ENCODE assay signal across 22 cellular contexts in the genomic region with DNA sequence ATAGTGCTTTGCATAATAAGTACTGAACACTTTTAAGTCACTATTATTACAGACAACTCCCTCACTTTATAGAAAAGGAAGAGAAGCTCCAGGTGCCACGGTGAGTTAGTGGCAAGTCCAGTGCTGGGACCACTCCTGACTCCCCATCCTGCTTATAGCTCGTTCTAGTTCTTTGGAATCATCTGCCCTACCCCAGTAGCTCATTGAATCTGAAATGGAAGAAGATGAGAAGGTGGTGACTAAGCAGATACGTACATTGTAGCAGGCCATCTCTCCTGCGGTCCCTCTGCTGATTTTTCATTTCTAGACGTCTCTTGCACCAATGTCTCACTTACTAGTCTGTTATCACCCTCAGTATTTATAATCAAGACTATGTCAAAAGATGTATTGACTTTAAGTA. TPM values are rescaled to one million over a fixed set of nuclear protein-coding genes. Genes with fewer than 3 reads are reported as not detected.
DNase-seq lines count a peak whose midpoint lies in the region; TF ChIP-seq lines count a peak whose summit lies in the region.
"Had no signal": no experiment of that assay in that cellular context is flagged by ENCODE, and none has a peak within 500 bp of the region (broad histone marks: within the 10 kb centered on the region; RNA-seq: fewer than 3 reads in every experiment).

No MANE protein-coding gene starts in this region.

- peak overlapping the region; percentile 23 for H2BK5ac ChIP-seq in trophoblast cell (ENCODE audit: low read depth, low read length, poor library complexity)

- H3K4me2 ChIP-seq in trophoblast cell (ENCODE audit: low read length): no peak overlapping the region
- H3K4me2 ChIP-seq in MM.1S (ENCODE audit: low read depth, low read length): no peak overlapping the region

- CTCF ChIA-PET in activated CD4-positive, alpha-beta memory T cell treated with anti-CD3 and anti-CD28 coated beads, Interleukin-2, amount 10 ng/mL, durations not matched to agents 7 days and 5 days (lab: Charles Lee): interaction anchor here (0.7 kb wide), 1 partner anchor 9 kb away, joined by 3 read pairs; no protein-coding TSS in a partner anchor

- H3F3A ChIP-seq in MM.1S (ENCODE audit: insufficient read depth, low read length): no peaks in the 10 kb centered on the region

- peak overlapping the region; percentile 59 for H2AFZ ChIP-seq in ACC112 (ENCODE audit: low read length, unreplicated experiment)
- H2AFZ ChIP-seq in trophoblast cell (ENCODE audit: insufficient read depth, low read length, poor library complexity): no peak overlapping the region
- no peak overlapping the region for H2AFZ ChIP-seq in MM.1S (ENCODE audit: low read length)

- WGBS in trophoblast cell (ENCODE audit: extremely low coverage, insufficient coverage, insufficient read length): no CpG with 5 or more reads among the region's 5 CpGs

- peaks cover 44% of the 10 kb centered on the region for H3K4me1 ChIP-seq in ACC112 (ENCODE audit: control insufficient read depth, insufficient read depth, low read length, unreplicated experiment)
- peaks cover 0 to 15% of the 10 kb centered on the region in 2 experiments for H3K4me1 ChIP-seq in trophoblast cell (ENCODE audit: control insufficient read depth in 1 of 2, insufficient read depth in 2 of 2, low read length in 2 of 2)
- no peaks in the 10 kb centered on the region for H3K4me1 ChIP-seq in MM.1S (ENCODE audit: low read length)

- H3K4me3 Mint-ChIP-seq in activated CD4-positive, alpha-beta memory T cell treated with anti-CD3 and anti-CD28 coated beads, Interleukin-2, amount 10 ng/mL, durations not matched to agents 7 days and 5 days: no peak overlapping the region
- H3K4me3 Mint-ChIP-seq: activated CD4-positive, alpha-beta memory T cell treated with anti-CD3 and anti-CD28 coated beads for 36 hours; activated T-cell treated with anti-CD3 and anti-CD28 coated beads, Interleukin-2, amount 50 U/mL, for 24 hours; CD8-positive, alpha-beta T cell; T-helper 17 cell had no signal

- H3K14ac ChIP-seq in trophoblast cell (ENCODE audit: low read length): no peak overlapping the region

- H3K27ac ChIP-seq in ACC112 (ENCODE audit: low read depth, low read length) (peak overlapping the region; percentile 7; the same call in 1 of the 2 replicates), dorsolateral prefrontal cortex (peak overlapping the region in 53 of 59 donors; percentile 1 to 89 (median 72)), trophoblast cell (ENCODE audit: low read depth, low read length) (peak overlapping the region; percentile 78), MM.1S (ENCODE audit: low read length) (no peak overlapping the region)
- H3K27ac ChIP-seq: left lung, ovary, tibial artery had no signal

- H3K18ac ChIP-seq in trophoblast cell (ENCODE audit: low read length): no peak overlapping the region

- H3K27ac Mint-ChIP-seq in activated CD4-positive, alpha-beta memory T cell treated with anti-CD3 and anti-CD28 coated beads, Interleukin-2, amount 10 ng/mL, durations not matched to agents 7 days and 5 days: no peak overlapping the region
- H3K27ac Mint-ChIP-seq: activated CD4-positive, alpha-beta memory T cell treated with anti-CD3 and anti-CD28 coated beads for 36 hours; activated T-cell treated with anti-CD3 and anti-CD28 coated beads, Interleukin-2, amount 50 U/mL, for 24 hours; CD8-positive, alpha-beta T cell; T-helper 17 cell had no signal

- no peaks in the 10 kb centered on the region for H3K9me3 Mint-ChIP-seq in activated CD4-positive, alpha-beta memory T cell treated with anti-CD3 and anti-CD28 coated beads, Interleukin-2, amount 10 ng/mL, durations not matched to agents 7 days and 5 days
- H3K9me3 Mint-ChIP-seq: activated CD4-positive, alpha-beta memory T cell treated with anti-CD3 and anti-CD28 coated beads for 36 hours; activated T-cell treated with anti-CD3 and anti-CD28 coated beads, Interleukin-2, amount 50 U/mL, for 24 hours; CD8-positive, alpha-beta T cell had no signal

- H3K79me2 ChIP-seq in ACC112 (ENCODE audit: control insufficient read depth, insufficient read depth, low read length, unreplicated experiment) (no peaks in the 10 kb centered on the region), trophoblast cell (ENCODE audit: control insufficient read depth, insufficient read depth, low read length, poor library complexity) (no peaks in the 10 kb centered on the region), MM.1S (ENCODE audit: low read length) (no peaks in the 10 kb centered on the region)

- H3K79me1 ChIP-seq in trophoblast cell (ENCODE audit: low read length): peaks cover 5% of the 10 kb centered on the region

- TF ChIP-seq CTCF in dorsolateral prefrontal cortex (IDR thresholded peaks at IDR 0.05 in 54 of 56, conservative IDR thresholded peaks at IDR 0.05 in 2 of 56; ENCODE audit: low read depth in 1 of 56, partially characterized antibody in 56 of 56) (no peak), MM.1S (IDR thresholded peaks at IDR 0.05; ENCODE audit: low read length) (no peak)

- no peaks in the 10 kb centered on the region for H3K27me3 ChIP-seq in ACC112 (ENCODE audit: insufficient read depth, low read length)
- no peaks in the 10 kb centered on the region for H3K27me3 ChIP-seq in dorsolateral prefrontal cortex
- H3K27me3 ChIP-seq in trophoblast cell (ENCODE audit: insufficient read depth, low read length): no peaks in the 10 kb centered on the region
- H3K27me3 ChIP-seq in MM.1S (replicated peaks; ENCODE audit: insufficient read depth, low read length): no peaks in the 10 kb centered on the region
- H3K27me3 ChIP-seq: left lung, ovary, tibial artery had no signal

- no peak overlapping the region for H3K23ac ChIP-seq in trophoblast cell (ENCODE audit: low read length)

- 0 out of 2 replicates have a peak overlapping the region, but pooled peaks have one; percentile 0 for H3K4me3 ChIP-seq in ACC112 (ENCODE audit: low read depth, low read length)
- peak overlapping the region in 3 of 59 donors; percentile 6 to 27 (median 9) for H3K4me3 ChIP-seq in dorsolateral prefrontal cortex
- no peak overlapping the region for H3K4me3 ChIP-seq in trophoblast cell (ENCODE audit: low read depth, low read length)
- no peak overlapping the region for H3K4me3 ChIP-seq in MM.1S (ENCODE audit: low read length)
- H3K4me3 ChIP-seq: left lung, ovary, tibial artery had no signal

- no peaks in the 10 kb centered on the region for H3K36me3 ChIP-seq in ACC112 (ENCODE audit: insufficient read depth, low read length)
- no peaks in the 10 kb centered on the region for H3K36me3 ChIP-seq in trophoblast cell (ENCODE audit: control insufficient read depth in 1 of 2, insufficient read depth in 2 of 2, low read length in 2 of 2)
- no peaks in the 10 kb centered on the region for H3K36me3 ChIP-seq in MM.1S (replicated peaks; ENCODE audit: insufficient read depth, low read length)
- H3K36me3 ChIP-seq: left lung, ovary, tibial artery had no signal

- H3K36me3 Mint-ChIP-seq in activated CD4-positive, alpha-beta memory T cell treated with anti-CD3 and anti-CD28 coated beads, Interleukin-2, amount 10 ng/mL, durations not matched to agents 7 days and 5 days (ENCODE audit: low read depth): no peaks in the 10 kb centered on the region
- H3K36me3 Mint-ChIP-seq: activated CD4-positive, alpha-beta memory T cell treated with anti-CD3 and anti-CD28 coated beads for 36 hours; CD8-positive, alpha-beta T cell had no signal

- intact Hi-C loops in dorsolateral prefrontal cortex (cut with DNase I): no loop called here

- peak overlapping the region; percentile 62 for H4K8ac ChIP-seq in trophoblast cell (ENCODE audit: low read depth, low read length)

- H4K20me1 ChIP-seq in MM.1S (ENCODE audit: insufficient read depth, low read length): no peaks in the 10 kb centered on the region

- H4K12ac ChIP-seq in trophoblast cell (ENCODE audit: low read depth, low read length): no peak overlapping the region

- H4K91ac ChIP-seq in trophoblast cell (ENCODE audit: low read depth, low read length): no peak overlapping the region

- H2BK120ac ChIP-seq in trophoblast cell (ENCODE audit: insufficient read depth, low read length, poor library complexity): peak overlapping the region; percentile 67

- H3K9me3 ChIP-seq in trophoblast cell (ENCODE audit: insufficient read depth, low read depth, low read length): no peaks in the 10 kb centered on the region
- H3K9me3 ChIP-seq in MM.1S (replicated peaks; ENCODE audit: insufficient read depth, low read length): no peaks in the 10 kb centered on the region
- H3K9me3 ChIP-seq: left lung, ovary, tibial artery had no signal

- no peak overlapping the region for H2AK5ac ChIP-seq in trophoblast cell (ENCODE audit: low read length)

- H3K4me1 Mint-ChIP-seq in activated CD4-positive, alpha-beta memory T cell treated with anti-CD3 and anti-CD28 coated beads, Interleukin-2, amount 10 ng/mL, durations not matched to agents 7 days and 5 days: peaks cover 17% of the 10 kb centered on the region

- peaks cover 3% of the 10 kb centered on the region for H3K27me3 Mint-ChIP-seq in activated CD4-positive, alpha-beta memory T cell treated with anti-CD3 and anti-CD28 coated beads, Interleukin-2, amount 10 ng/mL, durations not matched to agents 7 days and 5 days

- H2BK12ac ChIP-seq in trophoblast cell (ENCODE audit: low read length): peak overlapping the region; percentile 47

- POLR2A ChIA-PET in activated CD4-positive, alpha-beta memory T cell treated with anti-CD3 and anti-CD28 coated beads, Interleukin-2, amount 10 ng/mL, durations not matched to agents 7 days and 5 days (lab: Charles Lee): no interaction called here

- H3K9me2 ChIP-seq in MM.1S (replicated peaks; ENCODE audit: insufficient read depth, low read length): no peaks in the 10 kb centered on the region

- H3K4ac ChIP-seq in trophoblast cell (ENCODE audit: low read depth, low read length): no peak overlapping the region

- H3K9ac ChIP-seq in trophoblast cell (ENCODE audit: low read length) (no peak overlapping the region), MM.1S (ENCODE audit: low read length) (no peak overlapping the region)

- DNase-seq in M059J (ENCODE audit: low read depth) (peak; percentile 40), dorsolateral prefrontal cortex (no peak), trophoblast cell (no peak), SW 1271 (lab: John Stamatoyannopoulos, UW) (no peak), NCI-H446 (lab: John Stamatoyannopoulos, UW) (no peak), MM.1S (no peak)
- no peak for DNase-seq in activated CD4-positive, alpha-beta memory T cell treated with anti-CD3 and anti-CD28 coated beads, Interleukin-2, amount 10 ng/mL, durations not matched to agents 7 days and 5 days
- DNase-seq: activated CD4-positive, alpha-beta memory T cell treated with anti-CD3 and anti-CD28 coated beads for 36 hours; activated naive CD4-positive, alpha-beta T cell treated with anti-CD3 and anti-CD28 coated beads, Interleukin-2, amount 50 U/mL, for 16 hours; activated T-cell treated with anti-CD3 and anti-CD28 coated beads, Interleukin-2, amount 50 U/mL, for 24 hours; CD8-positive, alpha-beta T cell; dermis blood vessel endothelial cell; DND-41; left lung; MV-4-11; NCI-H1930; ovary; T-helper 17 cell; tibial artery had no signal

RNA-seq across cellular contexts. Expression of a gene that starts 21.6 kb away (rescaled TPM):
- not detected in 2 replicates for total RNA-seq in M059J (2014; rRNA removed; shearing (Covaris generic))
- not detected for total RNA-seq in dorsolateral prefrontal cortex
- polyA plus RNA-seq in trophoblast cell (2013): 0.04 and 0.12 TPM in 2 replicates
- total RNA-seq in activated CD4-positive, alpha-beta memory T cell treated with anti-CD3 and anti-CD28 coated beads, Interleukin-2, amount 10 ng/mL, durations not matched to agents 7 days and 5 days: not detected
- total RNA-seq: activated CD4-positive, alpha-beta memory T cell treated with anti-CD3 and anti-CD28 coated beads for 36 hours; CD8-positive, alpha-beta T cell; dermis blood vessel endothelial cell; H7; left lung; ovary; T-helper 17 cell had no signal
- polyA plus RNA-seq: esophagus, ovary had no signal
